Comparison of ENCODE assay signal across 8 cellular contexts in the genomic region with DNA sequence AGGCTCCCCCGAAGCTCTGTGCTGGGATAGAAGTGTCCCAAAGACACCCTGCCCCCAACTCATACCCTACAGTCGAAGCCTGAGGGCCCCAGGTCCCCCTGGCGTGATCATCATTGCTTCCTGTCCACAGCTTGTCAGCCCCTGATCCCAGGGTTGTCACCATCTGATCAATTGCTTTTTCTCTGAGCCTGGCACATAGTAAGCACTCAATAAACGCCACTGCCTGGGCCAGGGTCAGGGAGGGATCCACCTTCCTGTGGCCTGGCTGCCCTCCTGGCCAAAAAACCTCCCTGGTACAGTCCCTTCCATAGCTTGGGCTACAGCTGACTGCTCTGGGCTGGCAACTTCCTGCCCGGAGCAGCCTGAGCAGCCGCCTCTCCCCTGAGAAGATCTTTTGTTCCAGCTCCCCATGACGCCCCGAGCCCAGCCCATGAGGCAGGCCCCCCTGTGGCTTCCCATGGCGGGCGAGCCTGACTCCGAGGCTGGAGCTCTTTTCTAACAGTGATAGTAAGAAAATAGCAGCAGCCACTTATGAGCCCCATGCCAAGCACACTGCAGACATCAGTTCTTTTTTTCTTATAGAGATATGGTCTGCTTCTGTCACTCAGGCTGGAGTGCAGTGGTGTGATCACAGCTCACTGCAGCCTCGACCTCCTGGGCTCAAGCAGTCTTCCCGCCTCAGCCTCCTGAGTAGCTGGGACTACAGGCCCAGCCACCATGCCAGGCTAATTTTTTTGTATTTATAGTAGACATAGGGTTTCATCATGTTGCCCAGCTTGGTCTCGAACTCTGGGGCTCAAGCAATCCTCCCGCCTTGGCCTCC. TPM values are rescaled to one million over a fixed set of nuclear protein-coding genes. Genes with fewer than 3 reads are reported as not detected.
DNase-seq lines count a peak whose midpoint lies in the region; ATAC-seq and TF ChIP-seq lines count a peak whose summit lies in the region.

No MANE protein-coding gene starts in this region.

- TF ChIP-seq CTCF in tibial artery (IDR thresholded peaks at IDR 0.05) (no peak), progenitor cell of endocrine pancreas (IDR thresholded peaks at IDR 0.05; ENCODE audit: unreplicated experiment) (no peak)

- peak overlapping the region; percentile 51 for H3K4me3 Mint-ChIP-seq in activated naive CD8-positive, alpha-beta T cell treated with anti-CD3 and anti-CD28 coated beads for 36 hours
- no peak overlapping the region for H3K4me3 Mint-ChIP-seq in progenitor cell of endocrine pancreas (ENCODE audit: low read depth)

- H3K4me1 Mint-ChIP-seq in activated naive CD8-positive, alpha-beta T cell treated with anti-CD3 and anti-CD28 coated beads for 36 hours = peaks cover 64% of the 10 kb centered on the region
- H3K4me1 Mint-ChIP-seq in progenitor cell of endocrine pancreas (ENCODE audit: low read depth) = no peaks in the 10 kb centered on the region

- H3K9me3 Mint-ChIP-seq in activated naive CD8-positive, alpha-beta T cell treated with anti-CD3 and anti-CD28 coated beads for 36 hours = no peaks in the 10 kb centered on the region
- H3K9me3 Mint-ChIP-seq in progenitor cell of endocrine pancreas (ENCODE audit: low read depth) = no peaks in the 10 kb centered on the region

- peak; percentile 75 for DNase-seq in activated effector memory CD4-positive, alpha-beta T cell treated with anti-CD3 and anti-CD28 coated beads, Interleukin-2, amount 50 U/mL, for 16 hours
- no peak for DNase-seq in activated effector memory CD4-positive, alpha-beta T cell treated with Interleukin-2 at 50 U/mL for 16 hours
- DNase-seq in activated naive CD8-positive, alpha-beta T cell treated with anti-CD3 and anti-CD28 coated beads for 36 hours = no peak
- DNase-seq in iPS-NIHi11 (ENCODE audit: low spot score) (peak; percentile 74), tibial artery (no peak), progenitor cell of endocrine pancreas (ENCODE audit: low spot score, unreplicated experiment) (no peak)

- H3K27ac Mint-ChIP-seq in activated naive CD8-positive, alpha-beta T cell treated with anti-CD3 and anti-CD28 coated beads for 36 hours = peak overlapping the region; percentile 78
- no peak overlapping the region for H3K27ac Mint-ChIP-seq in progenitor cell of endocrine pancreas

- no peak overlapping the region for H3K4me3 ChIP-seq in tibial artery

- H3K36me3 ChIP-seq in tibial artery = peaks cover 0 to 3% (median 0%) of the 10 kb centered on the region in 3 donors

- peak overlapping the region; percentile 45 to 55 for H3K27ac ChIP-seq in tibial artery

- peaks cover 0 to 62% (median 47%) of the 10 kb centered on the region in 4 donors for H3K4me1 ChIP-seq in tibial artery

- no peaks in the 10 kb centered on the region for H3K27me3 Mint-ChIP-seq in activated naive CD8-positive, alpha-beta T cell treated with anti-CD3 and anti-CD28 coated beads for 36 hours
- peaks cover 40% of the 10 kb centered on the region for H3K27me3 Mint-ChIP-seq in progenitor cell of endocrine pancreas

- no peak for ATAC-seq in HG02588 (IDR thresholded peaks at IDR 0.05; ENCODE audit: unreplicated experiment)
- ATAC-seq in HG03135 (IDR thresholded peaks at IDR 0.05; ENCODE audit: unreplicated experiment) = no peak

- peaks cover 51% of the 10 kb centered on the region for H3K36me3 Mint-ChIP-seq in activated naive CD8-positive, alpha-beta T cell treated with anti-CD3 and anti-CD28 coated beads for 36 hours
- no peaks in the 10 kb centered on the region for H3K36me3 Mint-ChIP-seq in progenitor cell of endocrine pancreas (ENCODE audit: insufficient read depth)

- no peaks in the 10 kb centered on the region for H3K27me3 ChIP-seq in tibial artery

- no peaks in the 10 kb centered on the region for H3K9me3 ChIP-seq in tibial artery

- intact Hi-C loops in tibial artery (cut with DNase I; ENCODE audit: low total_unique reads) = no loop called here

RNA-seq across cellular contexts. Expression of a gene that starts 6.5 kb away (rescaled TPM):
- 10 to 100 TPM; 58.5 to 59.4 TPM for total RNA-seq in activated naive CD8-positive, alpha-beta T cell treated with anti-CD3 and anti-CD28 coated beads for 36 hours
- total RNA-seq in progenitor cell of endocrine pancreas = 0.72 and 1.5 TPM in 2 replicates

RNA-seq across cellular contexts. Expression of a gene that starts 43.3 kb away (rescaled TPM):
- total RNA-seq in activated naive CD8-positive, alpha-beta T cell treated with anti-CD3 and anti-CD28 coated beads for 36 hours = 1 to 10 TPM; 2.0 to 2.4 TPM
- total RNA-seq in progenitor cell of endocrine pancreas = 31.3 and 32.9 TPM in 2 replicates

Comparison
In these comparisons a context has a peak if more than half of its experiments do, and no peak if none do; other contexts are left out.
1. DNase-seq: peak in activated effector memory CD4-positive, alpha-beta T cell treated with anti-CD3 and anti-CD28 coated beads, Interleukin-2, amount 50 U/mL, for 16 hours (single experiment) and iPS-NIHi11 (single experiment); none in activated effector memory CD4-positive, alpha-beta T cell treated with Interleukin-2 at 50 U/mL for 16 hours (single experiment), activated naive CD8-positive, alpha-beta T cell treated with anti-CD3 and anti-CD28 coated beads for 36 hours (single experiment), tibial artery (0 of 2) and progenitor cell of endocrine pancreas (single experiment).
2. RNA of a gene that starts 6.5 kb away (total RNA-seq): 58.5 to 59.4 TPM in activated naive CD8-positive, alpha-beta T cell treated with anti-CD3 and anti-CD28 coated beads for 36 hours; 0.72 to 1.5 TPM in progenitor cell of endocrine pancreas; every median in the first group is over 10 times any median in the second.